24 cellular contexts compared by ENCODE assay signal in genomic region chr4:19455196-19455595, GRCh38.
DNase-seq lines count a peak whose midpoint lies in the region; ATAC-seq, FAIRE-seq and TF ChIP-seq lines count a peak whose summit lies in the region.
"Had no signal": no experiment of that assay in that cellular context is flagged by ENCODE, and none has a peak within 500 bp of the region (broad histone marks: within the 10 kb centered on the region; RNA-seq: fewer than 3 reads in every experiment).

No MANE protein-coding gene starts in this region.

- no peak overlapping the region for H3K56ac ChIP-seq in IMR-90 (ENCODE audit: extremely low read depth, insufficient read depth, low read length)

- intact Hi-C loops in IMR-90 (cut with micrococcal nuclease): no loop called here
- intact Hi-C loops in K562 (cut with micrococcal nuclease): no loop called here
- intact Hi-C loops in adrenal gland (cut with DNase I): no loop called here

- H3K9ac ChIP-seq in IMR-90 (ENCODE audit: low read depth, low read length): no peak overlapping the region
- H3K9ac ChIP-seq in K562 (ENCODE audit: insufficient read depth in 1 of 2, low read depth in 2 of 2, low read length in 2 of 2): no peak overlapping the region
- H3K9ac ChIP-seq: SK-N-SH had no signal

- no peak overlapping the region for H4K91ac ChIP-seq in IMR-90 (ENCODE audit: insufficient read depth, low read depth, low read length)

- no peak overlapping the region for H3K27ac ChIP-seq in IMR-90 (ENCODE audit: insufficient read depth, low read length)
- H3K27ac ChIP-seq in K562 (ENCODE audit: extremely low read depth, low read depth, low read length): no peak overlapping the region
- no peak overlapping the region for H3K27ac ChIP-seq in adrenal gland
- H3K27ac ChIP-seq: Peyer's patch, psoas muscle had no signal

- H3K4me1 Mint-ChIP-seq in nephron progenitor cell: no peaks in the 10 kb centered on the region
- H3K4me1 Mint-ChIP-seq: activated naive CD8-positive, alpha-beta T cell treated with anti-CD3 and anti-CD28 coated beads for 36 hours; activated T-helper 17 cell treated with anti-CD3 and anti-CD28 coated beads, Interleukin-2, amount 50 U/mL, for 72 hours; stimulated activated effector memory CD8-positive, alpha-beta T cell treated with anti-CD3 and anti-CD28 coated beads, Interleukin-12 subunit alpha, Interleukin-12 subunit beta, amount 100 ng/mL, for 72 hours had no signal

- H3K4me3 Mint-ChIP-seq in nephron progenitor cell: no peak overlapping the region
- H3K4me3 Mint-ChIP-seq: activated naive CD8-positive, alpha-beta T cell treated with anti-CD3 and anti-CD28 coated beads for 36 hours; activated T-helper 17 cell treated with anti-CD3 and anti-CD28 coated beads, Interleukin-2, amount 50 U/mL, for 72 hours; CD8-positive, alpha-beta T cell; HFFc6; stimulated activated effector memory CD8-positive, alpha-beta T cell treated with anti-CD3 and anti-CD28 coated beads, Interleukin-12 subunit alpha, Interleukin-12 subunit beta, amount 100 ng/mL, for 72 hours had no signal

- CTCF ChIA-PET in IMR-90 (lab: Yijun Ruan, JAX) (interaction anchor here (1.0 kb wide), 1 partner anchor 10 kb away, joined by 3 read pairs; no protein-coding TSS in a partner anchor), K562 (lab: Yijun Ruan, JAX; ENCODE audit: low intra/inter-chr PET ratio) (no interaction called here)

- no TSS peak for BruUV-seq in IMR-90 (replicated peaks; lab: Mats Ljungman, UMichigan)
- BruUV-seq in K562 (replicated peaks; lab: Mats Ljungman, UMichigan): no TSS peak

- no peak overlapping the region for H2BK15ac ChIP-seq in IMR-90 (ENCODE audit: low read depth, low read length)

- H3K27me3 Mint-ChIP-seq in nephron progenitor cell (ENCODE audit: low read depth, poor library complexity): no peaks in the 10 kb centered on the region
- H3K27me3 Mint-ChIP-seq: activated naive CD8-positive, alpha-beta T cell treated with anti-CD3 and anti-CD28 coated beads for 36 hours; activated T-helper 17 cell treated with anti-CD3 and anti-CD28 coated beads, Interleukin-2, amount 50 U/mL, for 72 hours had no signal

- no peak overlapping the region for H4K8ac ChIP-seq in IMR-90 (ENCODE audit: low read depth in 2 of 2, low read length in 2 of 2)

- H3K4me1 ChIP-seq in IMR-90 (ENCODE audit: control insufficient read depth, insufficient read depth, low read length) (no peaks in the 10 kb centered on the region), K562 (replicated peaks in 1 of 2; ENCODE audit: control insufficient read depth in 2 of 2, insufficient read depth in 2 of 2, low read length in 2 of 2) (no peaks in the 10 kb centered on the region), HAP-1 (no peaks in the 10 kb centered on the region), adrenal gland (replicated peaks in 1 of 2) (no peaks in the 10 kb centered on the region)
- H3K4me1 ChIP-seq: Peyer's patch, psoas muscle had no signal

- H3K79me2 ChIP-seq in K562 (ENCODE audit: control insufficient read depth, insufficient read depth, low read length): no peaks in the 10 kb centered on the region

- no peaks in the 10 kb centered on the region for H4K20me1 ChIP-seq in IMR-90 (ENCODE audit: insufficient read depth, low read length)
- H4K20me1 ChIP-seq in K562 (replicated peaks; ENCODE audit: control insufficient read depth, insufficient read depth, low read length): no peaks in the 10 kb centered on the region

- H3K9me1 ChIP-seq in IMR-90 (ENCODE audit: insufficient read depth, low read length) (no peaks in the 10 kb centered on the region), K562 (ENCODE audit: control insufficient read depth, insufficient read depth, low read length) (no peaks in the 10 kb centered on the region)

- no peak overlapping the region for H3K18ac ChIP-seq in IMR-90 (ENCODE audit: low read depth, low read length)

- H3K36me3 ChIP-seq in IMR-90 (ENCODE audit: control insufficient read depth, insufficient read depth, low read length) (no peaks in the 10 kb centered on the region), K562 (ENCODE audit: control insufficient read depth, insufficient read depth, low read length) (no peaks in the 10 kb centered on the region), HAP-1 (replicated peaks) (no peaks in the 10 kb centered on the region), adrenal gland (replicated peaks in 1 of 2) (no peaks in the 10 kb centered on the region)
- H3K36me3 ChIP-seq: Peyer's patch had no signal

- H3K9me3 ChIP-seq in IMR-90 (ENCODE audit: control insufficient read depth, insufficient read depth, low read length) (no peaks in the 10 kb centered on the region), K562 (replicated peaks; ENCODE audit: control insufficient read depth, insufficient read depth, low read depth, low read length) (no peaks in the 10 kb centered on the region), HAP-1 (no peaks in the 10 kb centered on the region), adrenal gland (replicated peaks in 1 of 3) (no peaks in the 10 kb centered on the region)
- H3K9me3 ChIP-seq: SK-N-SH had no signal

- H3K4me3 ChIP-seq in IMR-90 (ENCODE audit: insufficient read depth, low read depth, low read length) (no peak overlapping the region), K562 (no peak overlapping the region), HAP-1 (no peak overlapping the region), adrenal gland (no peak overlapping the region)
- H3K4me3 ChIP-seq: lung, Peyer's patch, psoas muscle had no signal

- H2AK5ac ChIP-seq in IMR-90 (ENCODE audit: low read depth, low read length): no peak overlapping the region

- H2AK9ac ChIP-seq in IMR-90 (replicated peaks; ENCODE audit: low read depth, low read length, poor library complexity): no peak overlapping the region

- no peak overlapping the region for H2BK5ac ChIP-seq in IMR-90 (ENCODE audit: low read depth, low read length, poor library complexity, severe bottlenecking)

- TF ChIP-seq POLR2A in IMR-90 (IDR thresholded peaks at IDR 0.05; ENCODE audit: low read depth, low read length) (no peak), K562 (conservative IDR thresholded peaks at IDR 0.05) (no peak), adrenal gland (IDR thresholded peaks at IDR 0.05) (no peak)

- peaks cover 5% of the 10 kb centered on the region for H3K36me3 Mint-ChIP-seq in nephron progenitor cell (ENCODE audit: low read depth)
- H3K36me3 Mint-ChIP-seq: activated naive CD8-positive, alpha-beta T cell treated with anti-CD3 and anti-CD28 coated beads for 36 hours; CD8-positive, alpha-beta T cell; stimulated activated effector memory CD8-positive, alpha-beta T cell treated with anti-CD3 and anti-CD28 coated beads, Interleukin-12 subunit alpha, Interleukin-12 subunit beta, amount 100 ng/mL, for 72 hours had no signal

- no peak for TF ChIP-seq RAD21 in IMR-90 (IDR thresholded peaks at IDR 0.05; ENCODE audit: low read length)
- TF ChIP-seq RAD21 in K562 (CRISPR knock-in tag; conservative IDR thresholded peaks at IDR 0.05 in 1 of 2, IDR thresholded peaks at IDR 0.05 in 1 of 2): no peak

- H3K23ac ChIP-seq in IMR-90 (ENCODE audit: low read depth, low read length): no peak overlapping the region

- in situ Hi-C loops in IMR-90 (cut with MboI; ENCODE audit: low sequenced_read_pairs): no loop called here
- in situ Hi-C loops in K562 (cut with MboI): no loop called here
- in situ Hi-C loops in HAP-1 (cut with MboI; ENCODE audit: low sequenced_read_pairs): no loop called here

- H3K9me3 Mint-ChIP-seq in nephron progenitor cell: peaks cover 13% of the 10 kb centered on the region
- H3K9me3 Mint-ChIP-seq: HFFc6 had no signal

- ATAC-seq in IMR-90 (ENCODE audit: low read depth): no peak
- ATAC-seq in K562: no peak
- no peak for ATAC-seq in HG02678 (IDR thresholded peaks at IDR 0.05; ENCODE audit: unreplicated experiment)
- ATAC-seq: activated T-helper 17 cell treated with anti-CD3 and anti-CD28 coated beads, Interleukin-2, amount 50 U/mL, for 72 hours; CD8-positive, alpha-beta T cell; psoas muscle; stimulated activated effector memory CD8-positive, alpha-beta T cell treated with anti-CD3 and anti-CD28 coated beads, Interleukin-12 subunit alpha, Interleukin-12 subunit beta, amount 100 ng/mL, for 72 hours had no signal

- dilution Hi-C loops in IMR-90 (cut with HindIII; ENCODE audit: low sequenced_read_pairs, unreplicated experiment): no loop called here

- no peaks in the 10 kb centered on the region for H3K79me1 ChIP-seq in IMR-90 (ENCODE audit: low read depth in 1 of 2, low read length in 2 of 2)

- no peak overlapping the region for H3K4me2 ChIP-seq in IMR-90 (ENCODE audit: low read depth, low read length)
- H3K4me2 ChIP-seq in K562 (ENCODE audit: insufficient read depth, low read length): no peak overlapping the region
- H3K4me2 ChIP-seq: SK-N-SH had no signal

- no peak overlapping the region for H3K4ac ChIP-seq in IMR-90 (ENCODE audit: low read depth, low read length)

- TF ChIP-seq CTCF in IMR-90 (conservative IDR thresholded peaks at IDR 0.05; ENCODE audit: low read depth, low read length) (no peak), K562 (IDR thresholded peaks at IDR 0.05 in 2 of 3, conservative IDR thresholded peaks at IDR 0.05 in 1 of 3; ENCODE audit: insufficient read depth in 2 of 3, low read depth in 1 of 3, low read length in 3 of 3) (no peak), nephron progenitor cell (IDR thresholded peaks at IDR 0.05) (no peak), adrenal gland (IDR thresholded peaks at IDR 0.05) (no peak)

- no peak overlapping the region for H3K14ac ChIP-seq in IMR-90 (replicated peaks; ENCODE audit: low read depth, low read length)

- no peak overlapping the region for H2BK120ac ChIP-seq in IMR-90 (ENCODE audit: low read depth, low read length)

- POLR2A ChIA-PET in IMR-90 (lab: Charles Lee; ENCODE audit: unreplicated experiment): interaction anchor here (0.5 kb wide), 1 partner anchor 210 kb away, joined by 3 read pairs; no protein-coding TSS in a partner anchor
- POLR2A ChIA-PET in K562 (lab: Yijun Ruan, JAX): no interaction called here

- DNase-seq in COLO829 (ENCODE audit: low spot score): peak; percentile 32
- no peak for DNase-seq in IMR-90
- peak; percentile 20 for DNase-seq in NCI-H510A treated with DMSO at 0.1 percent for 48 hours (lab: John Stamatoyannopoulos, UW)
- DNase-seq in K562 (ENCODE audit: extremely low read depth in 1 of 4, low spot score in 3 of 4): peak in 1 of 4 experiments; percentile 4
- DNase-seq in HAP-1 (ENCODE audit: low spot score in 2 of 2): no peak
- DNase-seq in nephron progenitor cell: no peak
- DNase-seq in adrenal gland: no peak
- DNase-seq: activated CD4-positive, alpha-beta T cell treated with anti-CD3 and anti-CD28 coated beads, Interleukin-2, amount 50 U/mL, for 4 hours; activated CD8-positive, alpha-beta memory T cell treated with anti-CD3 and anti-CD28 coated beads, Interleukin-2, amount 50 U/mL, for 4 hours; activated naive CD8-positive, alpha-beta T cell treated with anti-CD3 and anti-CD28 coated beads for 36 hours; CD8-positive, alpha-beta T cell; DMS53; GF-D8; HFFc6; NCI-H1092 treated with DMSO at 0.1 percent for 48 hours; NK-92 treated with Interleukin-12 subunit alpha and Interleukin-12 subunit beta, amount 100 ng/mL, for 24 hours; Peyer's patch; psoas muscle; SK-N-SH had no signal

- H4K5ac ChIP-seq in IMR-90 (ENCODE audit: low read depth, low read length): no peak overlapping the region

- TF ChIP-seq EP300 in K562 (IDR thresholded peaks at IDR 0.05; ENCODE audit: low read length): no peak

- no peaks in the 10 kb centered on the region for H3K27me3 ChIP-seq in IMR-90 (ENCODE audit: control insufficient read depth, insufficient read depth, low read length)
- no peaks in the 10 kb centered on the region for H3K27me3 ChIP-seq in K562 (ENCODE audit: control insufficient read depth in 2 of 2, insufficient read depth in 2 of 2, low read length in 2 of 2)
- H3K27me3 ChIP-seq in HAP-1 (ENCODE audit: low read depth): no peaks in the 10 kb centered on the region
- no peaks in the 10 kb centered on the region for H3K27me3 ChIP-seq in adrenal gland
- H3K27me3 ChIP-seq: Peyer's patch had no signal

- peak overlapping the region; percentile 33 for H2AFZ ChIP-seq in IMR-90 (replicated peaks; ENCODE audit: low read length, poor library complexity)
- H2AFZ ChIP-seq in K562 (ENCODE audit: low read depth, low read length): no peak overlapping the region

- FAIRE-seq in K562 (lab: Jason Lieb, UNC): no peak
- FAIRE-seq: HTR-8/SVneo had no signal

- no peak overlapping the region for H3K27ac Mint-ChIP-seq in nephron progenitor cell
- H3K27ac Mint-ChIP-seq: activated naive CD8-positive, alpha-beta T cell treated with anti-CD3 and anti-CD28 coated beads for 36 hours; activated T-helper 17 cell treated with anti-CD3 and anti-CD28 coated beads, Interleukin-2, amount 50 U/mL, for 72 hours; CD8-positive, alpha-beta T cell; HFFc6; stimulated activated effector memory CD8-positive, alpha-beta T cell treated with anti-CD3 and anti-CD28 coated beads, Interleukin-12 subunit alpha, Interleukin-12 subunit beta, amount 100 ng/mL, for 72 hours had no signal

- 97% methylated on average over 9 of the region's 14 CpGs; no CpG with 5 or more reads in 1 of the 2 experiments for WGBS in IMR-90 (ENCODE audit: extremely low coverage in 2 of 2, insufficient read length in 1 of 2), 2 experiments
- WGBS in K562 (ENCODE audit: insufficient coverage, low coverage, missing lambda C conversion rate): 0% methylated on average over 14 of the region's 14 CpGs
- WGBS in adrenal gland, 4 donors: 84 to 89% (median 87%) methylated on average over 14 of the region's 14 CpGs

- no peak overlapping the region for H2BK20ac ChIP-seq in IMR-90 (ENCODE audit: low read depth, low read length)

Comparison
In these comparisons a context has a peak if more than half of its experiments do, and no peak if none do; other contexts are left out.
1. DNase-seq: peak in COLO829 (single experiment) and NCI-H510A treated with DMSO at 0.1 percent for 48 hours (single experiment); none in IMR-90 (single experiment), HAP-1 (0 of 2), nephron progenitor cell (single experiment) and adrenal gland (0 of 7).